ENCODE assay signal across 17 cellular contexts in the genomic region with DNA sequence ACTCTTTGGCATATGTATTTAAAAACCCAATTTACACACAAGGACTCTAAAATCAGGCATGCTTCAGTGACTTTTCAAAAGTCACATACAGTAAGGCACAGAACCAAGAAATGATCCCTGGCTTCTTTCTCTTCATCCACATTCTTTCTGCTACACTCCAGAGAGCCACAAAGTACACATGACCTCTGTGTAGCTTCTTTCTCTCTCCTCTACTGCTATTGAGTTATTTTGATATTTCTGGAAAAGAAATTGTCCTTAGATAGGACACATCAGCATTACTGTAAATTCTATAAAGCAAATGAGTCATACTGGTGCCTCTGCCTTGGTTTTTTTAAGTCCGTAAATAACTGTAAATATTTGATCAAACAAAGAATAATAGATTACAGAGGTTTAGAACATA.
"Had no signal": no experiment of that assay in that cellular context is flagged by ENCODE, and none has a peak within 500 bp of the region (broad histone marks: within the 10 kb centered on the region; RNA-seq: fewer than 3 reads in every experiment).

No MANE protein-coding gene starts in this region.

- H3K4me3 ChIP-seq: cardiac muscle cell, esophagus squamous epithelium, heart left ventricle, prostate gland, right lobe of liver, upper lobe of left lung had no signal

- ATAC-seq: heart left ventricle; left lobe of liver; natural killer cell treated with Interleukin-12 subunit alpha and Interleukin-12 subunit beta and Interleukin-15 and Interleukin-18, amount 100 ng/mL, for 72 hours; right lobe of liver had no signal

- FAIRE-seq: colon, islet of Langerhans had no signal

- H3K36me3 ChIP-seq: cardiac muscle cell, esophagus squamous epithelium, prostate gland, right lobe of liver, upper lobe of left lung had no signal

- H3K9me3 ChIP-seq: esophagus squamous epithelium, heart left ventricle, prostate gland, right lobe of liver, upper lobe of left lung had no signal

- H3K4me1 ChIP-seq: esophagus squamous epithelium, prostate gland, right lobe of liver, upper lobe of left lung had no signal

- DNase-seq: activated CD4-positive, alpha-beta memory T cell treated with anti-CD3 and anti-CD28 coated beads for 36 hours; activated gamma-delta T cell treated with Interleukin-2 at 50 U/mL for 16 hours; activated naive CD8-positive, alpha-beta T cell treated with anti-CD3 and anti-CD28 coated beads, Interleukin-2, amount 10 ng/mL, durations not matched to agents 7 days and 5 days; activated T-cell treated with anti-CD3 and anti-CD28 coated beads, Interleukin-2, amount 50 U/mL, for 48 hours; aorta; esophagus squamous epithelium; heart left ventricle; nucleus accumbens; right lobe of liver; stimulated activated CD4-positive, alpha-beta T cell treated with anti-CD3 and anti-CD28 coated beads, Interleukin-2, amount 100 ng/mL, for 24 hours; upper lobe of left lung had no signal

- H3K27ac ChIP-seq: cardiac muscle cell, esophagus squamous epithelium, heart left ventricle, prostate gland, right lobe of liver, upper lobe of left lung had no signal

- H3K27me3 ChIP-seq: cardiac muscle cell, esophagus squamous epithelium, heart left ventricle, right lobe of liver, upper lobe of left lung had no signal
